ENCODE assay signal across 8 cellular contexts in genomic region chr17:21350495-21350894, GRCh38. TPM values are rescaled to one million over a fixed set of nuclear protein-coding genes. Genes with fewer than 3 reads are reported as not detected.
DNase-seq lines count a peak whose midpoint lies in the region; ATAC-seq, FAIRE-seq and TF ChIP-seq lines count a peak whose summit lies in the region.
"Not testable (repeated sequence)": the region's sequence is repeated elsewhere in the genome, so short reads cannot be mapped to it uniquely, and the experiment has no call there.
"Had no signal": no experiment of that assay in that cellular context is flagged by ENCODE, and none has a peak within 500 bp of the region (broad histone marks: within the 10 kb centered on the region; RNA-seq: fewer than 3 reads in every experiment).

No MANE protein-coding gene starts in this region.

- in situ Hi-C loops in transverse colon (cut with MboI; ENCODE audit: low pct_ligation_motif_present in 1 of 4, low pct_unique_long_range_greater_than_20kb in 1 of 4, low sequenced_read_pairs in 3 of 4), result not testable (repeated sequence)

- not testable (repeated sequence) for H3K4me3 Mint-ChIP-seq in activated naive CD8-positive, alpha-beta T cell treated with anti-CD3 and anti-CD28 coated beads, Interleukin-2, amount 10 ng/mL, durations not matched to agents 7 days and 5 days

- H3K27me3 ChIP-seq in lower lobe of right lung (ENCODE audit: low read depth); transverse colon: not testable (repeated sequence)

- not testable (repeated sequence) for H3K27ac Mint-ChIP-seq in activated naive CD8-positive, alpha-beta T cell treated with anti-CD3 and anti-CD28 coated beads, Interleukin-2, amount 10 ng/mL, durations not matched to agents 7 days and 5 days

- H3K4me1 ChIP-seq in lower lobe of right lung, transverse colon: not testable (repeated sequence)

- not testable (repeated sequence) for ATAC-seq in activated naive CD8-positive, alpha-beta T cell treated with anti-CD3 and anti-CD28 coated beads, Interleukin-2, amount 10 ng/mL, durations not matched to agents 7 days and 5 days (ENCODE audit: low read depth); Right ventricle myocardium superior (ENCODE audit: poor library complexity); lower lobe of right lung

- not testable (repeated sequence) for H3K9me3 Mint-ChIP-seq in activated naive CD8-positive, alpha-beta T cell treated with anti-CD3 and anti-CD28 coated beads, Interleukin-2, amount 10 ng/mL, durations not matched to agents 7 days and 5 days

- not testable (repeated sequence) for DNase-seq in GM12891 (ENCODE audit: insufficient read length, low spot score)
- DNase-seq in activated naive CD8-positive, alpha-beta T cell treated with anti-CD3 and anti-CD28 coated beads, Interleukin-2, amount 10 ng/mL, durations not matched to agents 7 days and 5 days, result peak; percentile 11
- peak; percentile 23 for DNase-seq in Right ventricle myocardium superior
- DNase-seq in lower lobe of right lung, result peak; percentile 30
- peak; percentile 58 for DNase-seq in posterior vena cava (ENCODE audit: low spot score)
- peak; percentile 4 for DNase-seq in transverse colon

- FAIRE-seq in GM12891 (lab: Jason Lieb, UNC), result peak; percentile 63

- not testable (repeated sequence) for H3K27me3 Mint-ChIP-seq in activated naive CD8-positive, alpha-beta T cell treated with anti-CD3 and anti-CD28 coated beads, Interleukin-2, amount 10 ng/mL, durations not matched to agents 7 days and 5 days

- intact Hi-C loops in Right ventricle myocardium superior (cut with DNase I); lower lobe of right lung (cut with DNase I); posterior vena cava (cut with DNase I); transverse colon (cut with DNase I; ENCODE audit: low total_unique reads): not testable (repeated sequence)

- TF ChIP-seq EP300 in transverse colon (IDR thresholded peaks at IDR 0.05; ENCODE audit: low read depth), result not testable (repeated sequence)

- H3K27ac ChIP-seq in lower lobe of right lung, transverse colon: not testable (repeated sequence)

- not testable (repeated sequence) for TF ChIP-seq POLR2A in GM12891 (IDR thresholded peaks at IDR 0.05; ENCODE audit: low read depth, low read length); transverse colon (IDR thresholded peaks at IDR 0.05)

- H3K4me1 Mint-ChIP-seq in activated naive CD8-positive, alpha-beta T cell treated with anti-CD3 and anti-CD28 coated beads, Interleukin-2, amount 10 ng/mL, durations not matched to agents 7 days and 5 days, result not testable (repeated sequence)

- TF ChIP-seq CTCF in lower lobe of right lung (IDR thresholded peaks at IDR 0.05); transverse colon (IDR thresholded peaks at IDR 0.05): not testable (repeated sequence)

- not testable (repeated sequence) for H3K36me3 ChIP-seq in lower lobe of right lung, transverse colon

- 80% methylated on average over 15 of the region's 19 CpGs; no CpG with 5 or more reads in 1 of the 2 donors for WGBS in transverse colon (ENCODE audit: low coverage in 1 of 2), 2 donors

- POLR2A ChIA-PET in activated naive CD8-positive, alpha-beta T cell treated with anti-CD3 and anti-CD28 coated beads, Interleukin-2, amount 10 ng/mL, durations not matched to agents 7 days and 5 days (lab: Charles Lee), result not testable (repeated sequence)

- not testable (repeated sequence) for H3K4me3 ChIP-seq in lower lobe of right lung, transverse colon

- H3K36me3 Mint-ChIP-seq in activated naive CD8-positive, alpha-beta T cell treated with anti-CD3 and anti-CD28 coated beads, Interleukin-2, amount 10 ng/mL, durations not matched to agents 7 days and 5 days, result not testable (repeated sequence)

- H3K9me3 ChIP-seq in lower lobe of right lung, transverse colon: not testable (repeated sequence)

RNA-seq across cellular contexts. Expression of gene KCNJ12, which starts 25.7 kb away (rescaled TPM):
- not detected for polyA plus RNA-seq in GM12891 (2012; ENCODE audit: low read depth, missing spikeins)
- total RNA-seq in activated naive CD8-positive, alpha-beta T cell treated with anti-CD3 and anti-CD28 coated beads, Interleukin-2, amount 10 ng/mL, durations not matched to agents 7 days and 5 days, result not detected
- total RNA-seq in Right ventricle myocardium superior (12.2 TPM), lower lobe of right lung (1.9 TPM), posterior vena cava (1 to 10 TPM; 6.8 to 6.9 TPM), transverse colon (1 to 10 TPM; 1.1 to 2.5 (median 2.3) TPM)
- total RNA-seq: Calu3, HFFc6 had no signal
